ENCODE assay signal across 2 cellular contexts in the genomic region with DNA sequence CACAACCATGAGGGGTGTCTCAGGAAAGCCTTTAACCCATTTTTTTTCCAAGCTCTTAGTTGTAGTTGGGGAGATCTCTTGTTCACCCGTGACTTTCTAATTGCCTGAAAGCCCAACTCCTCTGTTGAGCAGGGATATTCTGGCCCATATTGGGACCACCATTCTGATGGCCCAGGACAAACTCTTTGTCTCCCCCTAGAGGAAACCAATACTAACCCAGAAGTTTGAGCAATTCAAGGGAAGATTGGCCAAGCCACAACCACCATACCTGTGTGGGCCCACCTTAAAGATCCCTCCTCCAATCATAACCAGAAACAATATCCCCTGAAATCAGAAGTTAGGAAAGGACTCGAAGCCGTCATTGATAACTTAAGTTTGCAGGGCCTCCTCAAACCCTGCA.
TF ChIP-seq lines count a peak whose summit lies in the region.

No MANE protein-coding gene starts in this region.

TF ChIP-seq in GM23338, 12 proteins besides CTCF, POLR2A, EP300 and RAD21 (continued from another document):
- TF ChIP-seq EZH2 (IDR thresholded peaks at IDR 0.05; ENCODE audit: low read depth, unreplicated experiment) = no peak
- TF ChIP-seq NANOG (IDR thresholded peaks at IDR 0.05; ENCODE audit: borderline replicate concordance) = no peak
- TF ChIP-seq, protein P1, sequence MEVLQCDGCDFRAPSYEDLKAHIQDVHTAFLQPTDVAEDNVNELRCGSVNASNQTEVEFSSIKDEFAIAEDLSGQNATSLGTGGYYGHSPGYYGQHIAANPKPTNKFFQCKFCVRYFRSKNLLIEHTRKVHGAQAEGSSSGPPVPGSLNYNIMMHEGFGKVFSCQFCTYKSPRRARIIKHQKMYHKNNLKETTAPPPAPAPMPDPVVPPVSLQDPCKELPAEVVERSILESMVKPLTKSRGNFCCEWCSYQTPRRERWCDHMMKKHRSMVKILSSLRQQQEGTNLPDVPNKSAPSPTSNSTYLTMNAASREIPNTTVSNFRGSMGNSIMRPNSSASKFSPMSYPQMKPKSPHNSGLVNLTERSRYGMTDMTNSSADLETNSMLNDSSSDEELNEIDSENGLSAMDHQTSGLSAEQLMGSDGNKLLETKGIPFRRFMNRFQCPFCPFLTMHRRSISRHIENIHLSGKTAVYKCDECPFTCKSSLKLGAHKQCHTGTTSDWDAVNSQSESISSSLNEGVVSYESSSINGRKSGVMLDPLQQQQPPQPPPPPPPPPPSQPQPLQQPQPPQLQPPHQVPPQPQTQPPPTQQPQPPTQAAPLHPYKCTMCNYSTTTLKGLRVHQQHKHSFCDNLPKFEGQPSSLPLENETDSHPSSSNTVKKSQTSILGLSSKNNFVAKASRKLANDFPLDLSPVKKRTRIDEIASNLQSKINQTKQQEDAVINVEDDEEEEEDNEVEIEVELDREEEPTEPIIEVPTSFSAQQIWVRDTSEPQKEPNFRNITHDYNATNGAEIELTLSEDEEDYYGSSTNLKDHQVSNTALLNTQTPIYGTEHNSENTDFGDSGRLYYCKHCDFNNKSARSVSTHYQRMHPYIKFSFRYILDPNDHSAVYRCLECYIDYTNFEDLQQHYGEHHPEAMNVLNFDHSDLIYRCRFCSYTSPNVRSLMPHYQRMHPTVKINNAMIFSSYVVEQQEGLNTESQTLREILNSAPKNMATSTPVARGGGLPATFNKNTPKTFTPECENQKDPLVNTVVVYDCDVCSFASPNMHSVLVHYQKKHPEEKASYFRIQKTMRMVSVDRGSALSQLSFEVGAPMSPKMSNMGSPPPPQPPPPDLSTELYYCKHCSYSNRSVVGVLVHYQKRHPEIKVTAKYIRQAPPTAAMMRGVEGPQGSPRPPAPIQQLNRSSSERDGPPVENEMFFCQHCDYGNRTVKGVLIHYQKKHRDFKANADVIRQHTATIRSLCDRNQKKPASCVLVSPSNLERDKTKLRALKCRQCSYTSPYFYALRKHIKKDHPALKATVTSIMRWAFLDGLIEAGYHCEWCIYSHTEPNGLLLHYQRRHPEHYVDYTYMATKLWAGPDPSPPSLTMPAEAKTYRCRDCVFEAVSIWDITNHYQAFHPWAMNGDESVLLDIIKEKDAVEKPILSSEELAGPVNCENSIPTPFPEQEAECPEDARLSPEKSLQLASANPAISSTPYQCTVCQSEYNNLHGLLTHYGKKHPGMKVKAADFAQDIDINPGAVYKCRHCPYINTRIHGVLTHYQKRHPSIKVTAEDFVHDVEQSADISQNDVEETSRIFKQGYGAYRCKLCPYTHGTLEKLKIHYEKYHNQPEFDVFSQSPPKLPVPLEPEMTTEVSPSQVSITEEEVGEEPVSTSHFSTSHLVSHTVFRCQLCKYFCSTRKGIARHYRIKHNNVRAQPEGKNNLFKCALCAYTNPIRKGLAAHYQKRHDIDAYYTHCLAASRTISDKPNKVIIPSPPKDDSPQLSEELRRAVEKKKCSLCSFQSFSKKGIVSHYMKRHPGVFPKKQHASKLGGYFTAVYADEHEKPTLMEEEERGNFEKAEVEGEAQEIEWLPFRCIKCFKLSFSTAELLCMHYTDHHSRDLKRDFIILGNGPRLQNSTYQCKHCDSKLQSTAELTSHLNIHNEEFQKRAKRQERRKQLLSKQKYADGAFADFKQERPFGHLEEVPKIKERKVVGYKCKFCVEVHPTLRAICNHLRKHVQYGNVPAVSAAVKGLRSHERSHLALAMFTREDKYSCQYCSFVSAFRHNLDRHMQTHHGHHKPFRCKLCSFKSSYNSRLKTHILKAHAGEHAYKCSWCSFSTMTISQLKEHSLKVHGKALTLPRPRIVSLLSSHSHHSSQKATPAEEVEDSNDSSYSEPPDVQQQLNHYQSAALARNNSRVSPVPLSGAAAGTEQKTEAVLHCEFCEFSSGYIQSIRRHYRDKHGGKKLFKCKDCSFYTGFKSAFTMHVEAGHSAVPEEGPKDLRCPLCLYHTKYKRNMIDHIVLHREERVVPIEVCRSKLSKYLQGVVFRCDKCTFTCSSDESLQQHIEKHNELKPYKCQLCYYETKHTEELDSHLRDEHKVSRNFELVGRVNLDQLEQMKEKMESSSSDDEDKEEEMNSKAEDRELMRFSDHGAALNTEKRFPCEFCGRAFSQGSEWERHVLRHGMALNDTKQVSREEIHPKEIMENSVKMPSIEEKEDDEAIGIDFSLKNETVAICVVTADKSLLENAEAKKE (CRISPR knock-in tag; IDR thresholded peaks at IDR 0.05) = no peak
- TF ChIP-seq STAT1 (IDR thresholded peaks at IDR 0.05; ENCODE audit: unreplicated experiment) = no peak
- TF ChIP-seq CREB1 (CRISPR knock-in tag; IDR thresholded peaks at IDR 0.05; ENCODE audit: low read depth) = no peak
- TF ChIP-seq ZNF114 (CRISPR knock-in tag; IDR thresholded peaks at IDR 0.05) = no peak
- TF ChIP-seq EZH2phosphoT487 (IDR thresholded peaks at IDR 0.05; ENCODE audit: unreplicated experiment) = no peak
- TF ChIP-seq REST (IDR thresholded peaks at IDR 0.05; ENCODE audit: unreplicated experiment) = no peak
- no peak for TF ChIP-seq POLR2AphosphoS5 (IDR thresholded peaks at IDR 0.05; ENCODE audit: low read depth)
TF ChIP-seq in GM23338: peak in this region for 0.

TF ChIP-seq in H1, 55 proteins besides CTCF, POLR2A, EP300 and RAD21:
- TF ChIP-seq MAFK (IDR thresholded peaks at IDR 0.05; ENCODE audit: low read depth, low read length) (no peak), RNF2 (IDR thresholded peaks at IDR 0.05; ENCODE audit: borderline replicate concordance, low read depth, low read length, missing control alignments, poor library complexity, severe bottlenecking) (no peak), BCL11A (IDR thresholded peaks at IDR 0.05; ENCODE audit: low read depth in 2 of 2, low read length in 2 of 2) (no peak), CBX5 (IDR thresholded peaks at IDR 0.05; ENCODE audit: low read depth, low read length) (no peak)
